ENCODE assay signal across 1 cellular context in the genomic region with DNA sequence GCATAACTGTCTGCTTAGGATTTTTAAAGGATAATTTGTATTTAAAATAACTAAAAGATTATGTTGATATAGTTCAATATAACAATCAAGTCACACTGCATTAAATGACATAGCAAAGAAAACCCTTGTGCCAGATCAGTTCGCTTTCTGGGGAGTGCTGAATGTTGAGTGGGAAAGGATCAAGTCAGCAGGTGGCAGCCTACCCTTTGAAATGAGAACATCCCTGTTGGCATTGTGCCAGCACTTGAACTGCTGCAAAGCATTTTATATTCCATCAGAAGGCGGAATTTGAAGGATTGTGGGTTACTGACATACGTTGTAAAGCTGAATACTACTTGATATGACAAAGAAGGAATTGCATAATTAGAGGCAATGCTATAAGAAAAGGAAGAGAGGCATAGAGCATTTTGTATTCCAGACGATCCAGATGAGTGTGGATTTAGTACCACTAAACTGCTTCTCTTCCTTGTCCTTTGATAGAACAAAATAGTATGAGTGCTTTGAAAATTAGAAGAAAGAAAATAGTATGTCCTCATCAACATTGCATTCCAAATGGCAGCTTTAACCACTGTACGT.
TF ChIP-seq lines count a peak whose summit lies in the region.

No MANE protein-coding gene starts in this region.

TF ChIP-seq in K562, 482 proteins besides CTCF, POLR2A, EP300 and RAD21 (continued from another document):
- TF ChIP-seq, protein P1, sequence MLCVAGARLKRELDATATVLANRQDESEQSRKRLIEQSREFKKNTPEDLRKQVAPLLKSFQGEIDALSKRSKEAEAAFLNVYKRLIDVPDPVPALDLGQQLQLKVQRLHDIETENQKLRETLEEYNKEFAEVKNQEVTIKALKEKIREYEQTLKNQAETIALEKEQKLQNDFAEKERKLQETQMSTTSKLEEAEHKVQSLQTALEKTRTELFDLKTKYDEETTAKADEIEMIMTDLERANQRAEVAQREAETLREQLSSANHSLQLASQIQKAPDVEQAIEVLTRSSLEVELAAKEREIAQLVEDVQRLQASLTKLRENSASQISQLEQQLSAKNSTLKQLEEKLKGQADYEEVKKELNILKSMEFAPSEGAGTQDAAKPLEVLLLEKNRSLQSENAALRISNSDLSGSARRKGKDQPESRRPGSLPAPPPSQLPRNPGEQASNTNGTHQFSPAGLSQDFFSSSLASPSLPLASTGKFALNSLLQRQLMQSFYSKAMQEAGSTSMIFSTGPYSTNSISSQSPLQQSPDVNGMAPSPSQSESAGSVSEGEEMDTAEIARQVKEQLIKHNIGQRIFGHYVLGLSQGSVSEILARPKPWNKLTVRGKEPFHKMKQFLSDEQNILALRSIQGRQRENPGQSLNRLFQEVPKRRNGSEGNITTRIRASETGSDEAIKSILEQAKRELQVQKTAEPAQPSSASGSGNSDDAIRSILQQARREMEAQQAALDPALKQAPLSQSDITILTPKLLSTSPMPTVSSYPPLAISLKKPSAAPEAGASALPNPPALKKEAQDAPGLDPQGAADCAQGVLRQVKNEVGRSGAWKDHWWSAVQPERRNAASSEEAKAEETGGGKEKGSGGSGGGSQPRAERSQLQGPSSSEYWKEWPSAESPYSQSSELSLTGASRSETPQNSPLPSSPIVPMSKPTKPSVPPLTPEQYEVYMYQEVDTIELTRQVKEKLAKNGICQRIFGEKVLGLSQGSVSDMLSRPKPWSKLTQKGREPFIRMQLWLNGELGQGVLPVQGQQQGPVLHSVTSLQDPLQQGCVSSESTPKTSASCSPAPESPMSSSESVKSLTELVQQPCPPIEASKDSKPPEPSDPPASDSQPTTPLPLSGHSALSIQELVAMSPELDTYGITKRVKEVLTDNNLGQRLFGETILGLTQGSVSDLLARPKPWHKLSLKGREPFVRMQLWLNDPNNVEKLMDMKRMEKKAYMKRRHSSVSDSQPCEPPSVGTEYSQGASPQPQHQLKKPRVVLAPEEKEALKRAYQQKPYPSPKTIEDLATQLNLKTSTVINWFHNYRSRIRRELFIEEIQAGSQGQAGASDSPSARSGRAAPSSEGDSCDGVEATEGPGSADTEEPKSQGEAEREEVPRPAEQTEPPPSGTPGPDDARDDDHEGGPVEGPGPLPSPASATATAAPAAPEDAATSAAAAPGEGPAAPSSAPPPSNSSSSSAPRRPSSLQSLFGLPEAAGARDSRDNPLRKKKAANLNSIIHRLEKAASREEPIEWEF (CRISPR knock-in tag; IDR thresholded peaks at IDR 0.05), result no peak
- no peak for TF ChIP-seq GATAD2A (IDR thresholded peaks at IDR 0.05)
- TF ChIP-seq CBX5 (IDR thresholded peaks at IDR 0.05; ENCODE audit: borderline replicate concordance, low read depth), result no peak
- TF ChIP-seq HEY1 (CRISPR knock-in tag; IDR thresholded peaks at IDR 0.05; ENCODE audit: borderline replicate concordance), result no peak
- TF ChIP-seq TAF15 (IDR thresholded peaks at IDR 0.05; ENCODE audit: low read depth, low read length), result no peak
- no peak for TF ChIP-seq ZNF695 (CRISPR knock-in tag; IDR thresholded peaks at IDR 0.05)
- TF ChIP-seq ZNF436 (CRISPR knock-in tag; IDR thresholded peaks at IDR 0.05), result no peak
- no peak for TF ChIP-seq CCNT2 (IDR thresholded peaks at IDR 0.05; ENCODE audit: borderline replicate concordance, extremely low read depth, insufficient read length, low read depth, low read length)
- no peak for TF ChIP-seq TAF7 (tag; IDR thresholded peaks at IDR 0.05)
- TF ChIP-seq U2AF2 (optimal IDR thresholded peaks at IDR 0.05; ENCODE audit: low read depth, low read length), result no peak
- no peak for TF ChIP-seq ZNF395 (CRISPR knock-in tag; IDR thresholded peaks at IDR 0.05)
- no peak for TF ChIP-seq CHCHD3 (CRISPR knock-in tag; IDR thresholded peaks at IDR 0.05)
- 0 out of 4 replicates have a peak, but pooled peaks of 1 of the 2 experiments have one; percentile 11 for TF ChIP-seq TRIM24 (IDR thresholded peaks at IDR 0.05)
- no peak for TF ChIP-seq KDM2B (CRISPR knock-in tag; IDR thresholded peaks at IDR 0.05)
- no peak for TF ChIP-seq CBX2 (IDR thresholded peaks at IDR 0.05; ENCODE audit: insufficient read depth, low read length, poor library complexity, severe bottlenecking)
- TF ChIP-seq TAF9B (IDR thresholded peaks at IDR 0.05; ENCODE audit: partially characterized antibody), result no peak
- TF ChIP-seq, protein P2, sequence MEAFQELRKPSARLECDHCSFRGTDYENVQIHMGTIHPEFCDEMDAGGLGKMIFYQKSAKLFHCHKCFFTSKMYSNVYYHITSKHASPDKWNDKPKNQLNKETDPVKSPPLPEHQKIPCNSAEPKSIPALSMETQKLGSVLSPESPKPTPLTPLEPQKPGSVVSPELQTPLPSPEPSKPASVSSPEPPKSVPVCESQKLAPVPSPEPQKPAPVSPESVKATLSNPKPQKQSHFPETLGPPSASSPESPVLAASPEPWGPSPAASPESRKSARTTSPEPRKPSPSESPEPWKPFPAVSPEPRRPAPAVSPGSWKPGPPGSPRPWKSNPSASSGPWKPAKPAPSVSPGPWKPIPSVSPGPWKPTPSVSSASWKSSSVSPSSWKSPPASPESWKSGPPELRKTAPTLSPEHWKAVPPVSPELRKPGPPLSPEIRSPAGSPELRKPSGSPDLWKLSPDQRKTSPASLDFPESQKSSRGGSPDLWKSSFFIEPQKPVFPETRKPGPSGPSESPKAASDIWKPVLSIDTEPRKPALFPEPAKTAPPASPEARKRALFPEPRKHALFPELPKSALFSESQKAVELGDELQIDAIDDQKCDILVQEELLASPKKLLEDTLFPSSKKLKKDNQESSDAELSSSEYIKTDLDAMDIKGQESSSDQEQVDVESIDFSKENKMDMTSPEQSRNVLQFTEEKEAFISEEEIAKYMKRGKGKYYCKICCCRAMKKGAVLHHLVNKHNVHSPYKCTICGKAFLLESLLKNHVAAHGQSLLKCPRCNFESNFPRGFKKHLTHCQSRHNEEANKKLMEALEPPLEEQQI (IDR thresholded peaks at IDR 0.05), result no peak
- TF ChIP-seq SMC3 (conservative IDR thresholded peaks at IDR 0.05; ENCODE audit: insufficient read depth, low read depth, low read length), result 0 out of 2 replicates have a peak, but pooled peaks have one; percentile 10
- TF ChIP-seq, protein P3, sequence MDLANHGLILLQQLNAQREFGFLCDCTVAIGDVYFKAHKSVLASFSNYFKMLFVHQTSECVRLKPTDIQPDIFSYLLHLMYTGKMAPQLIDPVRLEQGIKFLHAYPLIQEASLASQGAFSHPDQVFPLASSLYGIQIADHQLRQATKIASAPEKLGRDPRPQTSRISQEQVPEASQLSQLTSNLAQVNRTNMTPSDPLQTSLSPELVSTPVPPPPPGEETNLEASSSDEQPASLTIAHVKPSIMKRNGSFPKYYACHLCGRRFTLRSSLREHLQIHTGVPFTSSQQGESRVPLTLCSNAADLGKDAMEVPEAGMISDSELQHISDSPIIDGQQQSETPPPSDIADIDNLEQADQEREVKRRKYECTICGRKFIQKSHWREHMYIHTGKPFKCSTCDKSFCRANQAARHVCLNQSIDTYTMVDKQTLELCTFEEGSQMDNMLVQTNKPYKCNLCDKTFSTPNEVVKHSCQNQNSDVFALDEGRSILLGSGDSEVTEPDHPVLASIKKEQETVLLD (IDR thresholded peaks at IDR 0.05), result no peak
- no peak for TF ChIP-seq PHF21A (IDR thresholded peaks at IDR 0.05; ENCODE audit: borderline replicate concordance, low read depth)
- TF ChIP-seq HLTF (IDR thresholded peaks at IDR 0.05), result no peak
- TF ChIP-seq THAP7 (CRISPR knock-in tag; IDR thresholded peaks at IDR 0.05), result no peak
- no peak for TF ChIP-seq IRF1 (CRISPR knock-in tag; IDR thresholded peaks at IDR 0.05; ENCODE audit: borderline replicate concordance)
- peak in 1 of 2 experiments; percentile 45 for TF ChIP-seq NCOA2 (IDR thresholded peaks at IDR 0.05; ENCODE audit: partially characterized antibody in 2 of 2)
- TF ChIP-seq TAF1 (IDR thresholded peaks at IDR 0.05; ENCODE audit: control insufficient read depth, extremely low read depth, insufficient read depth, low read length, severe bottlenecking), result no peak
- no peak for TF ChIP-seq KAT7 (CRISPR knock-in tag; IDR thresholded peaks at IDR 0.05; ENCODE audit: borderline replicate concordance)
- peak; percentile 100 for TF ChIP-seq NFIC (IDR thresholded peaks at IDR 0.05)
- TF ChIP-seq NFIX (CRISPR knock-in tag; IDR thresholded peaks at IDR 0.05; ENCODE audit: low read depth), result peak; percentile 98
- TF ChIP-seq SMAD1 (IDR thresholded peaks at IDR 0.05; ENCODE audit: low read depth, low read length, partially characterized antibody), result peak; percentile 95
- no peak for TF ChIP-seq RBBP5 (IDR thresholded peaks at IDR 0.05; ENCODE audit: borderline replicate concordance, insufficient read depth, low read length, poor library complexity, severe bottlenecking)
- no peak for TF ChIP-seq ZNF699 (CRISPR knock-in tag; IDR thresholded peaks at IDR 0.05; ENCODE audit: insufficient replicate concordance)
- TF ChIP-seq, protein P4, sequence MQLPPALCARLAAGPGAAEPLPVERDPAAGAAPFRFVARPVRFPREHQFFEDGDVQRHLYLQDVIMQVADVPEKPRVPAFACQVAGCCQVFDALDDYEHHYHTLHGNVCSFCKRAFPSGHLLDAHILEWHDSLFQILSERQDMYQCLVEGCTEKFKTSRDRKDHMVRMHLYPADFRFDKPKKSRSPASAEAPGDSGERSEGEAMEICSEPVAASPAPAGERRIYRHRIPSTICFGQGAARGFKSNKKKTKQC (CRISPR knock-in tag; IDR thresholded peaks at IDR 0.05), result no peak
